ENCODE assay signal across 18 cellular contexts in the genomic region with DNA sequence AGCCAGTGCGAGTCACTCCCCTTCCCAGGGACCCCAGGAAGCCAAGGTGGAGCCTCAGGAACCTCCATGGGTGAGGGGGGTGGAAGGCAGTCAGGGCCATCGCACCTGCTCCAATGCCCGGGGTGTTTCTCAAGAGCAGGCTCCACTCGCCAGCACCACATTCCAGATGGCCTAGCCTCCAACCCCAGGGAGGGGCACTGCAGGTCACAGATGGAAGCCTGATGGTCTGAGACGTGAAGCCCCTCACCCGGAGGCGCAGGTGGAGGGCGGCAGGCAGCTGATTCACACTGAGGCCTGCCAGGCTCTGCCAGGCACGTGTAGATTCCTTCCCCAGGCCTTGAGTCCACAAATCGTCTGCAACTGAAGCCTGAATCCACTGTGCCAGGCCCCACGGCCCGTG. TPM values are rescaled to one million over a fixed set of nuclear protein-coding genes. Genes with fewer than 3 reads are reported as not detected.
DNase-seq lines count a peak whose midpoint lies in the region; ATAC-seq and TF ChIP-seq lines count a peak whose summit lies in the region.
"Had no signal": no experiment of that assay in that cellular context is flagged by ENCODE, and none has a peak within 500 bp of the region (broad histone marks: within the 10 kb centered on the region; RNA-seq: fewer than 3 reads in every experiment).

No MANE protein-coding gene starts in this region.

- no peak overlapping the region for H3K4me3 ChIP-seq in AG04450 (ENCODE audit: low read depth, low read length)
- no peak overlapping the region for H3K4me3 ChIP-seq in right cardiac atrium (ENCODE audit: low read length)
- no peak overlapping the region for H3K4me3 ChIP-seq in skeletal muscle satellite cell (ENCODE audit: low read length)
- H3K4me3 ChIP-seq: adrenal gland, GM12878, GM23338 had no signal

- H3K27ac ChIP-seq in AG04450 (ENCODE audit: low read depth, low read length): peak overlapping the region; percentile 89
- peak overlapping the region; percentile 93 for H3K27ac ChIP-seq in RWPE1
- peak overlapping the region; percentile 96 for H3K27ac ChIP-seq in right cardiac atrium (ENCODE audit: low read length)

- H3K9ac ChIP-seq in skeletal muscle satellite cell (ENCODE audit: low read depth, low read length): no peak overlapping the region

- ATAC-seq in right cardiac atrium: no peak
- ATAC-seq in stimulated activated naive CD8-positive, alpha-beta T cell treated with anti-CD3 and anti-CD28 coated beads, Interleukin-15, amount 100 ng/mL, for 72 hours: no peak
- ATAC-seq in GM18502 (IDR thresholded peaks at IDR 0.05; ENCODE audit: poor library complexity, unreplicated experiment): no peak
- ATAC-seq: GM12878, natural killer cell had no signal

- POLR2A ChIA-PET in AG04450 (lab: Yijun Ruan, JAX): interaction anchor here (0.9 to 1.4 kb wide), 4 partner anchors 10 to 128 kb away, joined by 3 to 4 read pairs (median 3); a partner anchor contains a TSS
- POLR2A ChIA-PET in RWPE1 (lab: Yijun Ruan, JAX; ENCODE audit: low non-redundant PET): no interaction called here

- CTCF ChIA-PET in AG04450 (lab: Charles Lee): interaction anchor here (0.6 to 4.4 kb wide), 8 partner anchors 8 to 386 kb away, joined by 3 to 32 read pairs (median 6); no protein-coding TSS in a partner anchor
- CTCF ChIA-PET in RWPE1 (lab: Yijun Ruan, JAX): interaction anchor here (0.6 to 3.7 kb wide), 8 partner anchors 9 to 454 kb away, joined by 3 to 48 read pairs (median 5); a partner anchor contains a TSS

- no peaks in the 10 kb centered on the region for H3K27me3 Mint-ChIP-seq in stimulated activated naive CD8-positive, alpha-beta T cell treated with anti-CD3 and anti-CD28 coated beads, Interleukin-15, amount 100 ng/mL, for 72 hours

- no peaks in the 10 kb centered on the region for H3K9me3 Mint-ChIP-seq in stimulated activated naive CD8-positive, alpha-beta T cell treated with anti-CD3 and anti-CD28 coated beads, Interleukin-15, amount 100 ng/mL, for 72 hours
- H3K9me3 Mint-ChIP-seq: GM23338, natural killer cell, WTC11 had no signal

- TF ChIP-seq CTCF in AG04450 (IDR thresholded peaks at IDR 0.05; ENCODE audit: low read depth, low read length) (no peak), RWPE1 (conservative IDR thresholded peaks at IDR 0.05; ENCODE audit: low read depth) (no peak)

- H3K9me3 ChIP-seq in AG04450 (ENCODE audit: control insufficient read depth, insufficient read depth, low read length) (peaks cover 8% of the 10 kb centered on the region), right cardiac atrium (ENCODE audit: control insufficient read depth, low read length) (no peaks in the 10 kb centered on the region), skeletal muscle satellite cell (replicated peaks; ENCODE audit: low read length) (no peaks in the 10 kb centered on the region)
- H3K9me3 ChIP-seq: adrenal gland had no signal

- peak overlapping the region; percentile 65 for H3K4me2 ChIP-seq in skeletal muscle satellite cell (ENCODE audit: low read length)
- H3K4me2 ChIP-seq: GM23338 had no signal

- H3K4me3 Mint-ChIP-seq in stimulated activated naive CD8-positive, alpha-beta T cell treated with anti-CD3 and anti-CD28 coated beads, Interleukin-15, amount 100 ng/mL, for 72 hours: no peak overlapping the region
- H3K4me3 Mint-ChIP-seq: GM23338, natural killer cell, WTC11 had no signal

- WGBS in right cardiac atrium: 77% methylated on average over 12 of the region's 12 CpGs

- no peaks in the 10 kb centered on the region for H3K27me3 ChIP-seq in AG04450 (ENCODE audit: control insufficient read depth, insufficient read depth, low read length)
- H3K27me3 ChIP-seq in right cardiac atrium (ENCODE audit: control insufficient read depth, insufficient read depth): no peaks in the 10 kb centered on the region
- no peaks in the 10 kb centered on the region for H3K27me3 ChIP-seq in skeletal muscle satellite cell (ENCODE audit: control insufficient read depth, insufficient read depth, low read length)
- H3K27me3 ChIP-seq: adrenal gland had no signal

- DNase-seq in AG04450 (ENCODE audit: low read depth, low spot score) (no peak), RWPE1 (ENCODE audit: low spot score) (no peak), right cardiac atrium (no peak), GM03348 (ENCODE audit: low spot score) (no peak), cortex of kidney (lab: John Stamatoyannopoulos, UW) (no peak)
- DNase-seq in stimulated activated naive CD8-positive, alpha-beta T cell treated with anti-CD3 and anti-CD28 coated beads, Interleukin-15, amount 100 ng/mL, for 72 hours: no peak
- DNase-seq: COR-L47; natural killer cell; NCI-H2029 treated with DMSO at 0.1 percent for 48 hours; NCI-H748 treated with DMSO at 0.1 percent for 48 hours; stimulated activated CD4-positive, alpha-beta T cell treated with anti-CD3 and anti-CD28 coated beads, Interleukin-2, amount 100 ng/mL, for 48 hours; stimulated activated CD8-positive, alpha-beta memory T cell treated with anti-CD3 and anti-CD28 coated beads, Interleukin-4, amount 100 ng/mL, for 48 hours had no signal

- peaks cover 19% of the 10 kb centered on the region for H3K4me1 ChIP-seq in right cardiac atrium (ENCODE audit: control insufficient read depth, insufficient read depth, low read length)
- H3K4me1 ChIP-seq in skeletal muscle satellite cell (ENCODE audit: control insufficient read depth, insufficient read depth, low read length): peaks cover 58% of the 10 kb centered on the region

- no peak overlapping the region for H3K27ac Mint-ChIP-seq in stimulated activated naive CD8-positive, alpha-beta T cell treated with anti-CD3 and anti-CD28 coated beads, Interleukin-15, amount 100 ng/mL, for 72 hours
- H3K27ac Mint-ChIP-seq: GM23338 had no signal

- H3K4me1 Mint-ChIP-seq in stimulated activated naive CD8-positive, alpha-beta T cell treated with anti-CD3 and anti-CD28 coated beads, Interleukin-15, amount 100 ng/mL, for 72 hours: peaks cover 30% of the 10 kb centered on the region
- H3K4me1 Mint-ChIP-seq: WTC11 had no signal

- intact Hi-C loops in right cardiac atrium (cut with DNase I): loop anchor here in 3 of 4 donors (10.0 kb wide), 4 partner anchors 54 to 124 kb away; a partner anchor contains a TSS

- peaks cover 69% of the 10 kb centered on the region for H3K36me3 ChIP-seq in skeletal muscle satellite cell (ENCODE audit: insufficient read depth, low read length)

RNA-seq across cellular contexts. Expression of a gene that starts 23.0 kb away (rescaled TPM):
- 13.3 and 19.2 TPM in 2 replicates for polyA plus RNA-seq in AG04450 (2011; rRNA removed)
- 13.2 and 18.3 TPM in 2 replicates for polyA minus RNA-seq in AG04450 (2011; rRNA and poly(A)+ RNA removed)
- 10 to 100 TPM; 36.9 to 55.4 (median 45.3) TPM for total RNA-seq in right cardiac atrium
- polyA plus RNA-seq in right cardiac atrium: 50.7 TPM
- total RNA-seq in skeletal muscle satellite cell (2012; rRNA removed): 2.0 and 5.1 TPM in 2 replicates

RNA-seq across cellular contexts. Expression of a gene that starts 41.7 kb away (rescaled TPM):
- 9.4 and 12.6 TPM in 2 replicates for polyA plus RNA-seq in AG04450 (2011; rRNA removed)
- 18.0 and 18.5 TPM in 2 replicates for polyA minus RNA-seq in AG04450 (2011; rRNA and poly(A)+ RNA removed)
- 10 to 100 TPM; 32.7 to 40.0 (median 37.8) TPM for total RNA-seq in right cardiac atrium
- 36.2 TPM for polyA plus RNA-seq in right cardiac atrium
- total RNA-seq in skeletal muscle satellite cell (2012; rRNA removed): 72.2 and 73.2 TPM in 2 replicates
